Comparison of ENCODE assay signal across 8 cellular contexts in the genomic region with DNA sequence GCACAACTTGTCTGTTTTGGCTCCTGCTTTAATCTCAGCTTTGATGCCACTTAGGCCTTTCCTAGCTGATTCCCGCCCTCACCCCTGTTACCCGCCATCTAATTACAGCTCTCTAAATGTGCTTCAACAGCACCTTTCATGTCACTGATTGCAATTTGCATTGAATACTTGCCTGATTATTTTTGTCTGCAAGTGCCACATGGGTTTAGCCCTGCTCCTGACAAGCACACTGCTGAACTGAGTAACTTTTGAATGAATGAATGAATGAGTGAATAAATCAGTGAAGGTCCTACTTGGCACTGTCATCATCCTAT. TPM values are rescaled to one million over a fixed set of nuclear protein-coding genes. Genes with fewer than 3 reads are reported as not detected.
DNase-seq lines count a peak whose midpoint lies in the region; ATAC-seq and FAIRE-seq lines count a peak whose summit lies in the region.

No MANE protein-coding gene starts in this region.

- H3K9me3 ChIP-seq in CD4-positive, alpha-beta memory T cell (ENCODE audit: control insufficient read depth in 1 of 2, low read length in 2 of 2): no peaks in the 10 kb centered on the region
- peaks cover 6% of the 10 kb centered on the region for H3K9me3 ChIP-seq in HUES6 (ENCODE audit: control insufficient read depth, insufficient read depth, low read depth, low read length)

- in situ Hi-C loops in ACHN (cut with HindIII; ENCODE audit: low pct_ligation_motif_present, low pct_unique_long_range_greater_than_20kb, low sequenced_read_pairs): no loop called here

- H3K4me1 ChIP-seq in CD4-positive, alpha-beta memory T cell (ENCODE audit: insufficient read depth, low read length): peaks cover 21% of the 10 kb centered on the region
- H3K4me1 ChIP-seq in HUES6 (ENCODE audit: control insufficient read depth, insufficient read depth, low read length): peaks cover 20% of the 10 kb centered on the region

- intact Hi-C loops in CD4-positive, alpha-beta memory T cell (cut with micrococcal nuclease): loop anchor here (1.0 to 2.0 kb wide), 3 partner anchors 31 to 120 kb away; a partner anchor contains a TSS

- POLR2A ChIA-PET in CD4-positive, alpha-beta memory T cell (lab: Charles Lee; ENCODE audit: partially characterized antibody): interaction anchor here (0.7 to 3.8 kb wide), 3 partner anchors 32 to 120 kb away, joined by 3 to 75 read pairs (median 15); a partner anchor contains a TSS
- POLR2A ChIA-PET in naive thymus-derived CD8-positive, alpha-beta T cell (lab: Charles Lee): interaction anchor here (1.2 to 5.7 kb wide), 3 partner anchors 12 to 120 kb away, joined by 3 to 45 read pairs (median 5); a partner anchor contains a TSS

- peaks cover 0 to 3% of the 10 kb centered on the region in 2 donors for H3K36me3 Mint-ChIP-seq in CD4-positive, alpha-beta memory T cell
- peaks cover 2% of the 10 kb centered on the region for H3K36me3 Mint-ChIP-seq in central memory CD8-positive, alpha-beta T cell (ENCODE audit: insufficient read depth)
- peaks cover 0 to 3% (median 0%) of the 10 kb centered on the region in 3 donors for H3K36me3 Mint-ChIP-seq in naive thymus-derived CD8-positive, alpha-beta T cell

- H3K4me1 Mint-ChIP-seq in CD4-positive, alpha-beta memory T cell: peaks cover 13 to 18% (median 14%) of the 10 kb centered on the region in 4 donors
- peaks cover 15% of the 10 kb centered on the region for H3K4me1 Mint-ChIP-seq in central memory CD8-positive, alpha-beta T cell
- peaks cover 9 to 20% (median 17%) of the 10 kb centered on the region in 4 donors for H3K4me1 Mint-ChIP-seq in naive thymus-derived CD8-positive, alpha-beta T cell

- peaks cover 5 to 15% of the 10 kb centered on the region in 2 donors for H3K27me3 Mint-ChIP-seq in CD4-positive, alpha-beta memory T cell
- H3K27me3 Mint-ChIP-seq in central memory CD8-positive, alpha-beta T cell: peaks cover 44% of the 10 kb centered on the region
- peaks cover 14 to 31% (median 24%) of the 10 kb centered on the region in 5 donors for H3K27me3 Mint-ChIP-seq in naive thymus-derived CD8-positive, alpha-beta T cell

- H3K4me3 Mint-ChIP-seq in CD4-positive, alpha-beta memory T cell: peak overlapping the region; percentile 72 to 88 (median 82)
- peak overlapping the region; percentile 80 for H3K4me3 Mint-ChIP-seq in central memory CD8-positive, alpha-beta T cell
- H3K4me3 Mint-ChIP-seq in naive thymus-derived CD8-positive, alpha-beta T cell: peak overlapping the region; percentile 64 to 90 (median 80)

- peak overlapping the region in 5 of 7 donors; percentile 0 to 79 (median 25) for H3K27ac Mint-ChIP-seq in CD4-positive, alpha-beta memory T cell
- H3K27ac Mint-ChIP-seq in central memory CD8-positive, alpha-beta T cell (ENCODE audit: low read depth): no peak overlapping the region
- H3K27ac Mint-ChIP-seq in naive thymus-derived CD8-positive, alpha-beta T cell: peak overlapping the region in 6 of 10 donors; percentile 1 to 67 (median 12)

- peak overlapping the region; percentile 25 to 32 for H3K4me3 ChIP-seq in CD4-positive, alpha-beta memory T cell (ENCODE audit: low read length in 2 of 2)
- peak overlapping the region; percentile 83 for H3K4me3 ChIP-seq in HUES6 (ENCODE audit: low read depth, low read length)

- H3K36me3 ChIP-seq in CD4-positive, alpha-beta memory T cell (ENCODE audit: insufficient read depth, low read length): no peaks in the 10 kb centered on the region
- peaks cover 5% of the 10 kb centered on the region; the same call in 1 of the 2 replicates for H3K36me3 ChIP-seq in HUES6 (ENCODE audit: control insufficient read depth, insufficient read depth, low read length)

- H3K27ac ChIP-seq in CD4-positive, alpha-beta memory T cell (ENCODE audit: low read depth, low read length): no peak overlapping the region
- no peak overlapping the region for H3K27ac ChIP-seq in HUES6 (ENCODE audit: low read depth, low read length)

- H3K27me3 ChIP-seq in CD4-positive, alpha-beta memory T cell (ENCODE audit: insufficient read depth, low read length): no peaks in the 10 kb centered on the region
- H3K27me3 ChIP-seq in HUES6 (ENCODE audit: control insufficient read depth, insufficient read depth, low read length): peaks cover 22% of the 10 kb centered on the region

- ATAC-seq in central memory CD8-positive, alpha-beta T cell (replicated peaks; ENCODE audit: extremely low read depth, poor library complexity, severe bottlenecking): peak; percentile 4
- ATAC-seq in naive thymus-derived CD8-positive, alpha-beta T cell: peak; percentile 2 to 26

- FAIRE-seq in RCC 7860 (lab: Jason Lieb, UNC): no peak

- no peaks in the 10 kb centered on the region for H3K9me3 Mint-ChIP-seq in CD4-positive, alpha-beta memory T cell
- no peaks in the 10 kb centered on the region for H3K9me3 Mint-ChIP-seq in central memory CD8-positive, alpha-beta T cell
- H3K9me3 Mint-ChIP-seq in naive thymus-derived CD8-positive, alpha-beta T cell: no peaks in the 10 kb centered on the region

- peak in 1 of 5 donors; percentile 9 for DNase-seq in CD4-positive, alpha-beta memory T cell
- DNase-seq in central memory CD8-positive, alpha-beta T cell (ENCODE audit: low spot score in 2 of 2): no peak
- DNase-seq in naive thymus-derived CD8-positive, alpha-beta T cell: no peak
- DNase-seq in amniotic stem cell (lab: John Stamatoyannopoulos, UW) (no peak), ACHN (no peak), NCI-H1930 (lab: John Stamatoyannopoulos, UW) (no peak), RCC 7860 (ENCODE audit: low spot score) (no peak)

- no peak overlapping the region for H3K9ac ChIP-seq in HUES6 (ENCODE audit: low read length)

- CTCF ChIA-PET in CD4-positive, alpha-beta memory T cell (lab: Charles Lee; ENCODE audit: partially characterized antibody): interaction anchor here (3.0 to 5.0 kb wide), 4 partner anchors 32 to 122 kb away, joined by 14 to 72 read pairs (median 34); no protein-coding TSS in a partner anchor

RNA-seq across cellular contexts. Expression of a gene that starts 0.6 kb away (rescaled TPM):
- total RNA-seq in CD4-positive, alpha-beta memory T cell: 1 to 10 TPM; 8.7 to 9.7 TPM
- 1 to 10 TPM; 1.4 to 2.6 TPM for polyA plus RNA-seq in CD4-positive, alpha-beta memory T cell
- total RNA-seq in naive thymus-derived CD8-positive, alpha-beta T cell: 1 to 10 TPM; 8.0 to 8.3 TPM
- 1 to 10 TPM; 2.9 to 3.6 (median 3.0) TPM for polyA plus RNA-seq in naive thymus-derived CD8-positive, alpha-beta T cell

RNA-seq across cellular contexts. Expression of a gene that starts 56.1 kb away (rescaled TPM):
- not detected for total RNA-seq in CD4-positive, alpha-beta memory T cell
- polyA plus RNA-seq in CD4-positive, alpha-beta memory T cell: not detected
- not detected for total RNA-seq in naive thymus-derived CD8-positive, alpha-beta T cell
- polyA plus RNA-seq in naive thymus-derived CD8-positive, alpha-beta T cell: not detected
